In the genomic region with DNA sequence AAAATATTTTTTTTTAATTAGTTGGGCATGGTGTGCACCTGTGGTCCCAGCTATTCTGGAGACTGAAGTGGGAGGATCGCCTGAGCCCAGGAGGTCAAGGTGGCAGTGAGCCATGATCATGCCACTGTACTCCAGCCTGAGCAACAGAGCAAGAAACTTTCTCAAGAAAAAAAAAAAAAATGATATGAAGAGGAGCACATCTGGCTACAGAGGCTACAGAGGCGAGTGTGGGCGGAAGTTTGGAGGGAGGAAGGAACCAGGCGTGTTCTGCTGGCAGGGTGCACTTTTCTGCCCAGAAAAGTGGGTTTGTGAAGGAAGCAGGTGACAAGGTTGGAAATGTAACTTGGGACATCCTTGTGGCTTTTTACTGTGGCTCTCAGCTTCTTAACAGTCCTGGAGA, we compare ENCODE assay signal across 20 cellular contexts.
DNase-seq lines count a peak whose midpoint lies in the region; ATAC-seq and TF ChIP-seq lines count a peak whose summit lies in the region.
"Had no signal": no experiment of that assay in that cellular context is flagged by ENCODE, and none has a peak within 500 bp of the region (broad histone marks: within the 10 kb centered on the region; RNA-seq: fewer than 3 reads in every experiment).

No MANE protein-coding gene starts in this region.

- H3K27ac ChIP-seq in endodermal cell (ENCODE audit: low read depth, low read length) (no peak overlapping the region), tibial nerve (peak overlapping the region in 1 of 4 donors; percentile 8), mesenchymal stem cell (ENCODE audit: low read length, poor library complexity, severe bottlenecking) (no peak overlapping the region), SK-N-SH (ENCODE audit: low read depth in 2 of 2, low read length in 1 of 2) (no peak overlapping the region), coronary artery (no peak overlapping the region)
- H3K27ac ChIP-seq: left ventricle myocardium inferior, upper lobe of left lung had no signal

- H3K4me3 ChIP-seq in endodermal cell (ENCODE audit: low read length) = no peak overlapping the region
- no peak overlapping the region for H3K4me3 ChIP-seq in tibial nerve
- H3K4me3 ChIP-seq in mesenchymal stem cell (ENCODE audit: insufficient read depth in 1 of 2, low read depth in 1 of 2, low read length in 2 of 2) = no peak overlapping the region
- H3K4me3 ChIP-seq in SK-N-SH (ENCODE audit: low read depth in 2 of 2, low read length in 1 of 2) = no peak overlapping the region
- no peak overlapping the region for H3K4me3 ChIP-seq in coronary artery
- H3K4me3 ChIP-seq: HAP-1, left ventricle myocardium inferior, upper lobe of left lung had no signal

- ATAC-seq in stimulated activated naive CD8-positive, alpha-beta T cell treated with anti-CD3 and anti-CD28 coated beads, Interleukin-15, Interleukin-2, amounts not matched to agents 100 U/mL and 50 U/mL, for 24 hours = no peak
- ATAC-seq: right cardiac atrium had no signal

- TF ChIP-seq POLR2A in tibial nerve (IDR thresholded peaks at IDR 0.05) = no peak

- TF ChIP-seq CTCF in endodermal cell (conservative IDR thresholded peaks at IDR 0.05) = no peak
- no peak for TF ChIP-seq CTCF in tibial nerve (IDR thresholded peaks at IDR 0.05)
- TF ChIP-seq CTCF in SK-N-SH (IDR thresholded peaks at IDR 0.05) = no peak
- no peak for TF ChIP-seq CTCF in coronary artery (IDR thresholded peaks at IDR 0.05)

- 73 to 90% methylated on average over 2 to 4 of the region's 4 CpGs for WGBS in endodermal cell (ENCODE audit: insufficient coverage in 1 of 2, insufficient read length in 1 of 2), 2 experiments
- WGBS in tibial nerve, 2 donors = 67 to 76% methylated on average over 4 of the region's 4 CpGs
- WGBS in mesenchymal stem cell = 90% methylated on average over 4 of the region's 4 CpGs
- WGBS in SK-N-SH (ENCODE audit: low lambda C conversion rate) = 68% methylated on average over 4 of the region's 4 CpGs

- H3F3A ChIP-seq in SK-N-SH (replicated peaks; ENCODE audit: insufficient read depth) = peaks cover 2% of the 10 kb centered on the region

- CTCF ChIA-PET in SK-N-SH (lab: Yijun Ruan, JAX) = no interaction called here

- TF ChIP-seq RAD21 in SK-N-SH (IDR thresholded peaks at IDR 0.05; ENCODE audit: low read length) = no peak

- no peaks in the 10 kb centered on the region for H3K79me2 ChIP-seq in SK-N-SH (ENCODE audit: insufficient read depth)

- H2AFZ ChIP-seq in mesenchymal stem cell (ENCODE audit: low read depth, low read length) (no peak overlapping the region), SK-N-SH (ENCODE audit: low read depth) (no peak overlapping the region)

- no peaks in the 10 kb centered on the region for H4K20me1 ChIP-seq in SK-N-SH (ENCODE audit: insufficient read depth)

- peaks cover 7% of the 10 kb centered on the region for H3K27me3 Mint-ChIP-seq in stimulated activated naive CD8-positive, alpha-beta T cell treated with anti-CD3 and anti-CD28 coated beads, Interleukin-15, Interleukin-2, amounts not matched to agents 100 ng/mL and 50 ng/mL, for 24 hours
- no peaks in the 10 kb centered on the region for H3K27me3 Mint-ChIP-seq in endodermal cell (ENCODE audit: insufficient read depth)

- H3K9ac ChIP-seq in endodermal cell (ENCODE audit: extremely low read depth, low read length, poor library complexity, severe bottlenecking) (no peak overlapping the region), mesenchymal stem cell (ENCODE audit: low read length) (no peak overlapping the region), SK-N-SH (no peak overlapping the region)

- H3K79me1 ChIP-seq in mesenchymal stem cell (replicated peaks; ENCODE audit: low read length, poor library complexity, severe bottlenecking) = no peaks in the 10 kb centered on the region

- H3K27me3 ChIP-seq in endodermal cell (ENCODE audit: control insufficient read depth, insufficient read depth, low read length, poor library complexity, severe bottlenecking) (no peaks in the 10 kb centered on the region), tibial nerve (no peaks in the 10 kb centered on the region), mesenchymal stem cell (ENCODE audit: control insufficient read depth in 1 of 2, insufficient read depth in 1 of 2, low read length in 2 of 2) (peaks cover 0 to 20% of the 10 kb centered on the region in 2 experiments), SK-N-SH (ENCODE audit: insufficient read depth) (peaks cover 21% of the 10 kb centered on the region)
- H3K27me3 ChIP-seq: upper lobe of left lung had no signal

- no peaks in the 10 kb centered on the region for H3K36me3 Mint-ChIP-seq in stimulated activated naive CD8-positive, alpha-beta T cell treated with anti-CD3 and anti-CD28 coated beads, Interleukin-15, Interleukin-2, amounts not matched to agents 100 ng/mL and 50 ng/mL, for 24 hours (ENCODE audit: low read depth)
- no peaks in the 10 kb centered on the region for H3K36me3 Mint-ChIP-seq in endodermal cell (ENCODE audit: low read depth)

- H2BK120ac ChIP-seq in mesenchymal stem cell (ENCODE audit: low read depth, low read length) = no peak overlapping the region

- H4K91ac ChIP-seq in mesenchymal stem cell (ENCODE audit: low read length) = no peak overlapping the region

- no peak overlapping the region for H2BK12ac ChIP-seq in mesenchymal stem cell (ENCODE audit: low read length in 2 of 2)

- DNase-seq in stimulated activated naive CD8-positive, alpha-beta T cell treated with anti-CD3 and anti-CD28 coated beads, Interleukin-15, Interleukin-2, amounts not matched to agents 100 U/mL and 50 U/mL, for 24 hours = no peak
- peak; percentile 87 for DNase-seq in RPMI8226
- DNase-seq in endodermal cell = no peak
- DNase-seq in tibial nerve (ENCODE audit: low spot score in 2 of 2) = no peak
- no peak for DNase-seq in mesenchymal stem cell
- no peak for DNase-seq in SK-N-SH
- DNase-seq in coronary artery (ENCODE audit: low spot score) = no peak
- DNase-seq: activated naive CD4-positive, alpha-beta T cell treated with Interleukin-2 at 50 U/mL for 16 hours; left ventricle myocardium inferior; NCI-H1048; NCI-H2029 treated with DMSO at 0.1 percent for 48 hours; NCI-H510A; occipital lobe; right cardiac atrium; SHP77; stimulated activated naive CD4-positive, alpha-beta T cell treated with Interleukin-2 at 50 U/mL for 16 hours; upper lobe of left lung had no signal

- H3K4me1 Mint-ChIP-seq in stimulated activated naive CD8-positive, alpha-beta T cell treated with anti-CD3 and anti-CD28 coated beads, Interleukin-15, Interleukin-2, amounts not matched to agents 100 ng/mL and 50 ng/mL, for 24 hours (ENCODE audit: low read depth) = peaks cover 16% of the 10 kb centered on the region
- H3K4me1 Mint-ChIP-seq in endodermal cell = peaks cover 41% of the 10 kb centered on the region

- H3K36me3 ChIP-seq in endodermal cell (ENCODE audit: control insufficient read depth, insufficient read depth, low read length) = no peaks in the 10 kb centered on the region
- no peaks in the 10 kb centered on the region for H3K36me3 ChIP-seq in tibial nerve
- no peaks in the 10 kb centered on the region for H3K36me3 ChIP-seq in mesenchymal stem cell (ENCODE audit: control insufficient read depth in 1 of 2, insufficient read depth in 2 of 2, low read depth in 1 of 2, low read length in 2 of 2)
- H3K36me3 ChIP-seq in SK-N-SH (replicated peaks in 1 of 2; ENCODE audit: control insufficient read depth in 1 of 2, insufficient read depth in 2 of 2, low read length in 1 of 2) = no peaks in the 10 kb centered on the region
- H3K36me3 ChIP-seq: HAP-1, left ventricle myocardium inferior, upper lobe of left lung had no signal

- peak overlapping the region; percentile 49 for H3K27ac Mint-ChIP-seq in stimulated activated naive CD8-positive, alpha-beta T cell treated with anti-CD3 and anti-CD28 coated beads, Interleukin-15, Interleukin-2, amounts not matched to agents 100 ng/mL and 50 ng/mL, for 24 hours
- peak overlapping the region; percentile 20 for H3K27ac Mint-ChIP-seq in endodermal cell
- H3K27ac Mint-ChIP-seq: dendritic cell treated with granulocyte-macrophage colony-stimulating factor and Interleukin-4, amounts not matched to agents 40 ng/mL and 50 ng/mL, for 4 days had no signal

- TF ChIP-seq EP300 in tibial nerve (IDR thresholded peaks at IDR 0.05) (no peak), SK-N-SH (IDR thresholded peaks at IDR 0.05; ENCODE audit: borderline replicate concordance in 1 of 2, low read depth in 1 of 2, low read length in 1 of 2) (no peak)

- H3K23ac ChIP-seq in mesenchymal stem cell (ENCODE audit: low read length in 2 of 2) = no peak overlapping the region

- no peaks in the 10 kb centered on the region for H3K9me2 ChIP-seq in SK-N-SH

- no peak overlapping the region for H2AK5ac ChIP-seq in mesenchymal stem cell (ENCODE audit: low read length, severe bottlenecking)

- no peak overlapping the region for H3K18ac ChIP-seq in mesenchymal stem cell (ENCODE audit: low read depth in 1 of 2, low read length in 2 of 2)

- H3K9me3 Mint-ChIP-seq in stimulated activated naive CD8-positive, alpha-beta T cell treated with anti-CD3 and anti-CD28 coated beads, Interleukin-15, Interleukin-2, amounts not matched to agents 100 ng/mL and 50 ng/mL, for 24 hours = no peaks in the 10 kb centered on the region
- H3K9me3 Mint-ChIP-seq in endodermal cell = no peaks in the 10 kb centered on the region
- H3K9me3 Mint-ChIP-seq: dendritic cell treated with granulocyte-macrophage colony-stimulating factor and Interleukin-4, amounts not matched to agents 40 ng/mL and 50 ng/mL, for 4 days had no signal

- H3K4me2 ChIP-seq in mesenchymal stem cell (ENCODE audit: low read length, poor library complexity, severe bottlenecking) (no peak overlapping the region), SK-N-SH (no peak overlapping the region)

- peaks cover 5% of the 10 kb centered on the region for H3K4me1 ChIP-seq in endodermal cell (ENCODE audit: control insufficient read depth, insufficient read depth, low read length)
- H3K4me1 ChIP-seq in tibial nerve = peaks cover 0 to 54% (median 26%) of the 10 kb centered on the region in 4 donors
- H3K4me1 ChIP-seq in mesenchymal stem cell (ENCODE audit: control insufficient read depth, insufficient read depth, low read depth, low read length) = peaks cover 5% of the 10 kb centered on the region
- H3K4me1 ChIP-seq in SK-N-SH (ENCODE audit: control insufficient read depth in 1 of 2, insufficient read depth in 2 of 2, low read depth in 1 of 2, low read length in 1 of 2) = peaks cover 16 to 31% of the 10 kb centered on the region in 2 experiments

- H3K9me3 ChIP-seq in endodermal cell (ENCODE audit: control insufficient read depth, low read length) (no peaks in the 10 kb centered on the region), tibial nerve (no peaks in the 10 kb centered on the region), mesenchymal stem cell (ENCODE audit: control insufficient read depth, low read length) (no peaks in the 10 kb centered on the region), SK-N-SH (no peaks in the 10 kb centered on the region)
- H3K9me3 ChIP-seq: HAP-1, left ventricle myocardium inferior, upper lobe of left lung had no signal

- H3K4ac ChIP-seq in mesenchymal stem cell (ENCODE audit: low read depth in 1 of 2, low read length in 2 of 2) = no peak overlapping the region

- no peak overlapping the region for H2BK15ac ChIP-seq in mesenchymal stem cell (ENCODE audit: low read depth, poor library complexity, severe bottlenecking)

- no peak overlapping the region for H3K4me3 Mint-ChIP-seq in stimulated activated naive CD8-positive, alpha-beta T cell treated with anti-CD3 and anti-CD28 coated beads, Interleukin-15, Interleukin-2, amounts not matched to agents 100 ng/mL and 50 ng/mL, for 24 hours
- no peak overlapping the region for H3K4me3 Mint-ChIP-seq in endodermal cell
- H3K4me3 Mint-ChIP-seq: dendritic cell treated with granulocyte-macrophage colony-stimulating factor and Interleukin-4, amounts not matched to agents 40 ng/mL and 50 ng/mL, for 4 days had no signal

- H2BK5ac ChIP-seq in mesenchymal stem cell (ENCODE audit: low read depth, low read length, poor library complexity, severe bottlenecking) = no peak overlapping the region

- POLR2A ChIA-PET in SK-N-SH (lab: Yijun Ruan, JAX) = no interaction called here

- H4K8ac ChIP-seq in mesenchymal stem cell (ENCODE audit: low read length) = no peak overlapping the region

- no peak overlapping the region for H3K14ac ChIP-seq in mesenchymal stem cell (ENCODE audit: low read length in 2 of 2)
